In the genomic region with DNA sequence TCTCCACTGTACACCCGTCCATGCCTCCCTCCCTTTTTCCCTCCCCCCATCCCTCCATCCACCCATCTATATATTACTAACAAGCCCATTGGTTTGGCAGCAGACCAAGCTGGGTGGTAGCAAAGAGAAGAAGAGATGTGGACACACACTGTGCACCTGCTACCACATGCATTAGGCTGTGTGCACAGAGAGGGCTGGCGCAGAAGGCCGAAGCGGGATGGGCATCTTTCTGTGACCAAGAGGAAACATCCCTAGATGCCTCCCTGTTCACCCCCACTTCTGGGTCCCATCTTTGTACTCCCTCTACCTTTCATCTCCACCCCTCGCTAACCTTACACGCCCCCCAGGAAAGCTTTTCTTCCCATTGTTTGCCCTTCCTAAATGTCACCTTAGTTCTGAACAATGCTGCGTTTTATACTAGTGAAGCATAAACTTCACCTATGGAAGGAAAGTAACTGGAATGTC, we compare ENCODE assay signal across 1 cellular context.
TF ChIP-seq lines count a peak whose summit lies in the region.

No MANE protein-coding gene starts in this region.

TF ChIP-seq in liver, 16 proteins besides CTCF, POLR2A, EP300 and RAD21 (continued from another document):
- TF ChIP-seq, protein P1, sequence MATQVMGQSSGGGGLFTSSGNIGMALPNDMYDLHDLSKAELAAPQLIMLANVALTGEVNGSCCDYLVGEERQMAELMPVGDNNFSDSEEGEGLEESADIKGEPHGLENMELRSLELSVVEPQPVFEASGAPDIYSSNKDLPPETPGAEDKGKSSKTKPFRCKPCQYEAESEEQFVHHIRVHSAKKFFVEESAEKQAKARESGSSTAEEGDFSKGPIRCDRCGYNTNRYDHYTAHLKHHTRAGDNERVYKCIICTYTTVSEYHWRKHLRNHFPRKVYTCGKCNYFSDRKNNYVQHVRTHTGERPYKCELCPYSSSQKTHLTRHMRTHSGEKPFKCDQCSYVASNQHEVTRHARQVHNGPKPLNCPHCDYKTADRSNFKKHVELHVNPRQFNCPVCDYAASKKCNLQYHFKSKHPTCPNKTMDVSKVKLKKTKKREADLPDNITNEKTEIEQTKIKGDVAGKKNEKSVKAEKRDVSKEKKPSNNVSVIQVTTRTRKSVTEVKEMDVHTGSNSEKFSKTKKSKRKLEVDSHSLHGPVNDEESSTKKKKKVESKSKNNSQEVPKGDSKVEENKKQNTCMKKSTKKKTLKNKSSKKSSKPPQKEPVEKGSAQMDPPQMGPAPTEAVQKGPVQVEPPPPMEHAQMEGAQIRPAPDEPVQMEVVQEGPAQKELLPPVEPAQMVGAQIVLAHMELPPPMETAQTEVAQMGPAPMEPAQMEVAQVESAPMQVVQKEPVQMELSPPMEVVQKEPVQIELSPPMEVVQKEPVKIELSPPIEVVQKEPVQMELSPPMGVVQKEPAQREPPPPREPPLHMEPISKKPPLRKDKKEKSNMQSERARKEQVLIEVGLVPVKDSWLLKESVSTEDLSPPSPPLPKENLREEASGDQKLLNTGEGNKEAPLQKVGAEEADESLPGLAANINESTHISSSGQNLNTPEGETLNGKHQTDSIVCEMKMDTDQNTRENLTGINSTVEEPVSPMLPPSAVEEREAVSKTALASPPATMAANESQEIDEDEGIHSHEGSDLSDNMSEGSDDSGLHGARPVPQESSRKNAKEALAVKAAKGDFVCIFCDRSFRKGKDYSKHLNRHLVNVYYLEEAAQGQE (IDR thresholded peaks at IDR 0.05), result no peak
- no peak for TF ChIP-seq TAF1 (conservative IDR thresholded peaks at IDR 0.05)
- TF ChIP-seq MAX (IDR thresholded peaks at IDR 0.05), result no peak
- no peak for TF ChIP-seq SP1 (IDR thresholded peaks at IDR 0.05)
TF ChIP-seq in liver: peak in this region for 0.
